ENCODE assay signal across 17 cellular contexts in genomic region chr2:160266078-160266551, GRCh38.
DNase-seq lines count a peak whose midpoint lies in the region; ATAC-seq and TF ChIP-seq lines count a peak whose summit lies in the region.
"Had no signal": no experiment of that assay in that cellular context is flagged by ENCODE, and none has a peak within 500 bp of the region (broad histone marks: within the 10 kb centered on the region; RNA-seq: fewer than 3 reads in every experiment).

No MANE protein-coding gene starts in this region.

- peak; percentile 70 to 71 for ATAC-seq in activated CD4-positive, CD25-positive, alpha-beta regulatory T cell treated with anti-CD3 and anti-CD28 coated beads, Interleukin-2, amount 50 U/mL, for 24 hours
- peak; percentile 36 for ATAC-seq in GM18868 (IDR thresholded peaks at IDR 0.05; ENCODE audit: unreplicated experiment)
- ATAC-seq in HG02840 (IDR thresholded peaks at IDR 0.05; ENCODE audit: low FRiP score, unreplicated experiment) = no peak
- ATAC-seq: Right ventricle myocardium inferior had no signal

- peaks cover 0 to 8% (median 2%) of the 10 kb centered on the region in 3 donors for H3K36me3 Mint-ChIP-seq in immature natural killer cell

- TF ChIP-seq CTCF in KMS-11 (conservative IDR thresholded peaks at IDR 0.05; ENCODE audit: low read depth, low read length) = no peak

- no peak overlapping the region for H3K9ac ChIP-seq in KMS-11
- H3K9ac ChIP-seq: BLaER1 treated with 17β-estradiol and CSF1 and Interleukin-3, amounts not matched to agents 10 nM and 100 nM; parathyroid adenoma had no signal

- no peaks in the 10 kb centered on the region for H3K36me3 ChIP-seq in KMS-11 (ENCODE audit: insufficient read depth)

- no peak for DNase-seq in activated CD4-positive, CD25-positive, alpha-beta regulatory T cell treated with anti-CD3 and anti-CD28 coated beads, Interleukin-2, amount 50 U/mL, for 72 hours
- DNase-seq in immature natural killer cell (peak; percentile 14 to 22 (median 20)), HCEC 1CT (no peak), NCI-H1417 (lab: John Stamatoyannopoulos, UW) (no peak)
- DNase-seq: activated CD4-positive, alpha-beta T cell treated with anti-CD3 and anti-CD28 coated beads for 1 hour; cortex of kidney; DMS79; NCI-H226; trophoblast cell had no signal

- H3K9me3 Mint-ChIP-seq in immature natural killer cell = no peaks in the 10 kb centered on the region

- peak overlapping the region in 1 of 6 donors; percentile 32 for H3K27ac Mint-ChIP-seq in immature natural killer cell

- H3K4me3 ChIP-seq in KMS-11 (IDR thresholded peaks at IDR 0.05; ENCODE audit: insufficient read depth, low read depth, low read length) = no peak overlapping the region
- H3K4me3 ChIP-seq: BLaER1 treated with 17β-estradiol and CSF1 and Interleukin-3, amounts not matched to agents 10 nM and 100 nM had no signal

- H3K4me3 Mint-ChIP-seq in immature natural killer cell = peak overlapping the region in 1 of 5 donors; percentile 1

- peaks cover 3% of the 10 kb centered on the region; the same call in 1 of the 2 replicates for H3K27me3 ChIP-seq in KMS-11 (ENCODE audit: insufficient read depth, low read depth)
- H3K27me3 ChIP-seq: BLaER1 treated with 17β-estradiol and CSF1 and Interleukin-3, amounts not matched to agents 10 nM and 100 nM had no signal

- H3K27ac ChIP-seq in KMS-11 = peak overlapping the region; percentile 2; the same call in 1 of the 2 replicates
- H3K27ac ChIP-seq: 22Rv1; BLaER1 treated with 17β-estradiol and CSF1 and Interleukin-3, amounts not matched to agents 10 nM and 100 nM; parathyroid adenoma had no signal

- H3K4me1 Mint-ChIP-seq in immature natural killer cell = peaks cover 40 to 55% of the 10 kb centered on the region in 2 donors

- H3K4me2 ChIP-seq in KMS-11 = peak overlapping the region; percentile 48; the same call in 1 of the 2 replicates
- H3K4me2 ChIP-seq: BLaER1 treated with 17β-estradiol and CSF1 and Interleukin-3, amounts not matched to agents 10 nM and 100 nM had no signal

- H4K20me1 ChIP-seq in KMS-11 (ENCODE audit: insufficient read depth) = no peaks in the 10 kb centered on the region
- H4K20me1 ChIP-seq: BLaER1 treated with 17β-estradiol and CSF1 and Interleukin-3, amounts not matched to agents 10 nM and 100 nM had no signal

- no peaks in the 10 kb centered on the region for H3K79me2 ChIP-seq in KMS-11 (ENCODE audit: insufficient read depth, low read depth)
- H3K79me2 ChIP-seq: parathyroid adenoma had no signal

- H3K27me3 Mint-ChIP-seq in immature natural killer cell (ENCODE audit: low read depth in 3 of 3) = peaks cover 4 to 14% (median 13%) of the 10 kb centered on the region in 3 donors

- peaks cover 35% of the 10 kb centered on the region for H3K4me1 ChIP-seq in KMS-11 (ENCODE audit: low read depth, poor library complexity, severe bottlenecking)

- H2AFZ ChIP-seq in KMS-11 (ENCODE audit: low read depth) = no peak overlapping the region
- H2AFZ ChIP-seq: parathyroid adenoma had no signal

Comparison
In these comparisons a context has a peak if more than half of its experiments do, and no peak if none do; other contexts are left out.
1. DNase-seq: peak in immature natural killer cell (3 of 3); none in activated CD4-positive, CD25-positive, alpha-beta regulatory T cell treated with anti-CD3 and anti-CD28 coated beads, Interleukin-2, amount 50 U/mL, for 72 hours (single experiment), HCEC 1CT (single experiment) and NCI-H1417 (0 of 3).